Comparison of ENCODE assay signal across 7 cellular contexts in the genomic region with DNA sequence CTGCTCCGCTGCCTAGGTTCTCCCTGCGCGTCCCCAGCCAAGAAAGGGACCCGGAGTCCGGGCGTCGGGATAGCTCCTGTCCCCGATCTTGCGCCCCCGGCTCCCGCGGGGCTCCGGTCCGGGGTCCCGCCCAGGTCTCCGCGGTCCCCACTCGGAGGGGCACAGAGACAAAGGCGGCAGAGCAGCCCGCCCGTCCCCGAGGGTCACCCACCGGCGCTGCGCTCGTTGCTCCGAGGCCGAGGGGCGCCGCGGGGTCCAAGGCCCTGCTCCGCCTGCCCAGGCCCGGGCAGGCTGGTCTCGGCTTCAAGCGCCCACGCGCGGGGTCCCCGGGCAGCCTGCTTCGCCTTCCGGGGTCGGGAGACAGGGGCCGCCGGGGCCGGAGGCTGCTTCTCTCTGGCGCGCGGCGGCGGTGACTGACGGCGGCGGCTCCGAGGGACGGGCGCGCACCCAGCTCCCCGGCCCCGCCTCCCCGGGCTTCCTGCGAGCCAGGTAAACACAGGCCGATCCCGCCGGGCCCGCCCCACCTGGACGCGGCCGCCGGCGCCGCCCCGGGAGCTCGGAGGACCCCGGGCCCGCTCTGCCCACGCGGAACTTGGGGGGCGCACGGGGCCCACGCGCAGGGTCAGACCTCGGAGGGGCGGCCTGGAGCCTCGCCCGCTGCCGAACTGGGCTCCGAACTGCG. TPM values are rescaled to one million over a fixed set of nuclear protein-coding genes. Genes with fewer than 3 reads are reported as not detected.
A peak's percentile ranks its signal among the peaks of the same experiment; 100 is the strongest.
DNase-seq lines count a peak whose midpoint lies in the region; ATAC-seq and TF ChIP-seq lines count a peak whose summit lies in the region.

TSS of gene MBP (minus strand) at position 415 of the 682 bp plus-strand sequence. CDS start 27,522 bp downstream, outside the sequence.

- H3K4me3 ChIP-seq in thymus (ENCODE audit: low read length): peak within 1 kb of the TSS; percentile 54

- no peak for TF ChIP-seq CTCF in natural killer cell (IDR thresholded peaks at IDR 0.05)

- H3K9me3 Mint-ChIP-seq in activated CD8-positive, alpha-beta memory T cell treated with anti-CD3 and anti-CD28 coated beads, Interleukin-2, amount 10 ng/mL, durations not matched to agents 7 days and 5 days (ENCODE audit: low read depth): no peaks in the 10 kb centered on the region
- H3K9me3 Mint-ChIP-seq in natural killer cell: no peaks in the 10 kb centered on the region

- CTCF ChIA-PET in activated CD8-positive, alpha-beta memory T cell treated with anti-CD3 and anti-CD28 coated beads, Interleukin-2, amount 10 ng/mL, durations not matched to agents 7 days and 5 days (lab: Charles Lee): interaction anchor here (1.2 to 2.7 kb wide), 6 partner anchors 9 to 132 kb away, joined by 3 to 13 read pairs (median 5); no protein-coding TSS in a partner anchor

- no peaks in the 10 kb centered on the region for H3K27me3 Mint-ChIP-seq in activated CD8-positive, alpha-beta memory T cell treated with anti-CD3 and anti-CD28 coated beads, Interleukin-2, amount 10 ng/mL, durations not matched to agents 7 days and 5 days
- no peaks in the 10 kb centered on the region for H3K27me3 Mint-ChIP-seq in natural killer cell (ENCODE audit: low read depth in 2 of 2)

- ATAC-seq in GM18867 (IDR thresholded peaks at IDR 0.05; ENCODE audit: unreplicated experiment): peak; percentile 69
- ATAC-seq in HG02884 (IDR thresholded peaks at IDR 0.05; ENCODE audit: unreplicated experiment): peak; percentile 44
- ATAC-seq in activated CD8-positive, alpha-beta memory T cell treated with anti-CD3 and anti-CD28 coated beads, Interleukin-2, amount 10 ng/mL, durations not matched to agents 7 days and 5 days: peak; percentile 70
- peak; percentile 36 to 48 (median 47) for ATAC-seq in natural killer cell

- under 1% methylated on average over 88 of the region's 88 CpGs for WGBS in thymus

- H3K4me3 Mint-ChIP-seq in activated CD8-positive, alpha-beta memory T cell treated with anti-CD3 and anti-CD28 coated beads, Interleukin-2, amount 10 ng/mL, durations not matched to agents 7 days and 5 days: peak within 1 kb of the TSS; percentile 92
- H3K4me3 Mint-ChIP-seq in natural killer cell: peak within 1 kb of the TSS; percentile 94

- peaks cover 2% of the 10 kb centered on the region for H3K4me1 ChIP-seq in thymus (ENCODE audit: control insufficient read depth, insufficient read depth, low read length)

- no peaks in the 10 kb centered on the region for H3K36me3 ChIP-seq in thymus (ENCODE audit: control insufficient read depth, insufficient read depth)

- DNase-seq in NCI-H2196 treated with DMSO at 0.1 percent for 48 hours (lab: John Stamatoyannopoulos, UW; ENCODE audit: unreplicated experiment) (peak; percentile 43), epithelial cell of prostate (ENCODE audit: low read depth, low spot score) (no peak), natural killer cell (peak; percentile 68)
- peak; percentile 80 for DNase-seq in activated CD8-positive, alpha-beta memory T cell treated with anti-CD3 and anti-CD28 coated beads, Interleukin-2, amount 10 ng/mL, durations not matched to agents 7 days and 5 days

- peaks cover 39% of the 10 kb centered on the region for H3K36me3 Mint-ChIP-seq in activated CD8-positive, alpha-beta memory T cell treated with anti-CD3 and anti-CD28 coated beads, Interleukin-2, amount 10 ng/mL, durations not matched to agents 7 days and 5 days
- H3K36me3 Mint-ChIP-seq in natural killer cell: peaks cover 1% of the 10 kb centered on the region

- H3K27ac ChIP-seq in epithelial cell of prostate (peak within 1 kb of the TSS; percentile 49), thymus (ENCODE audit: low read depth) (peak within 1 kb of the TSS; percentile 80)

- H3K27me3 ChIP-seq in thymus (ENCODE audit: control insufficient read depth, insufficient read depth): peaks cover 24% of the 10 kb centered on the region

- peak within 1 kb of the TSS; percentile 95 for H3K27ac Mint-ChIP-seq in activated CD8-positive, alpha-beta memory T cell treated with anti-CD3 and anti-CD28 coated beads, Interleukin-2, amount 10 ng/mL, durations not matched to agents 7 days and 5 days
- peak within 1 kb of the TSS; percentile 88 to 95 for H3K27ac Mint-ChIP-seq in natural killer cell

- H3K9me3 ChIP-seq in thymus (ENCODE audit: control insufficient read depth): no peaks in the 10 kb centered on the region

- intact Hi-C loops in natural killer cell (cut with micrococcal nuclease): loop anchor here (5.0 kb wide), 1 partner anchor 130 kb away; no protein-coding TSS in a partner anchor

- peaks cover 68% of the 10 kb centered on the region for H3K4me1 Mint-ChIP-seq in activated CD8-positive, alpha-beta memory T cell treated with anti-CD3 and anti-CD28 coated beads, Interleukin-2, amount 10 ng/mL, durations not matched to agents 7 days and 5 days
- H3K4me1 Mint-ChIP-seq in natural killer cell: peaks cover 70 to 76% of the 10 kb centered on the region in 2 donors

RNA-seq across cellular contexts. Expression of gene MBP, which starts in this region (rescaled TPM):
- 100 to 1,000 TPM in 1 of 2 experiments, 10 to 100 TPM in 1; 94.7 to 101 TPM for total RNA-seq in activated CD8-positive, alpha-beta memory T cell treated with anti-CD3 and anti-CD28 coated beads, Interleukin-2, amount 10 ng/mL, durations not matched to agents 7 days and 5 days
- total RNA-seq in natural killer cell: 100 to 1,000 TPM; 183 to 344 (median 325) TPM
- 16.3 TPM for polyA plus RNA-seq in thymus
